ENCODE assay signal across 10 cellular contexts in the genomic region with DNA sequence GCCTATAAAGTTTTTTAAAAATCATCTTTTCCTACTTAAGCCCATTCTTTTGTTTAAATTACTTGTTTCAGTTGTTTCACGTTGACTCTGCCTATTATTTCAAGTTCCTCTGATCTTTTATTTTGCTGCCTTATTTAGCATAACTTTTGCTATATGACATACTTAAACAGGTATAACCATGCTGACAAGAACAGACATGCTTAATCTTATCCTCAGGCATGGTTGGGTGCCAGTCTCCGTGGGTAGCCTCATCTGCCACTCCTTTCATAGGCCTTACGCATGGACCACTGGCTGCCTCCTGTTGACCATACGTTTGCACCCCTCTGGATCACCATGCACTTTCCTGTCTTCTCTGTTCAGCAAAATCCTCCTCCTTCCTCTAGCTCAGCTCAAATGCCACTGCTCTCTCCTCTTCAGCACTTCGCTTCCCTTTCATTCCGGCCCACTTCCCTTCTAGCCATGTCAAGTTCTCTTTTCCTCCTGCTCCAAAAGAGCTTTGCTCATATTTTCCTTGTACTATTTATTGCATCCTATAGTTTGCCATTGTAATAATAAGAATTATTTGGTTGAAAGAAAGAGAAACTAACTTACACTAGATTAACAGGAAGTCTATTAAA. TPM values are rescaled to one million over a fixed set of nuclear protein-coding genes. Genes with fewer than 3 reads are reported as not detected.
DNase-seq lines count a peak whose midpoint lies in the region; ATAC-seq, FAIRE-seq and TF ChIP-seq lines count a peak whose summit lies in the region.
"Had no signal": no experiment of that assay in that cellular context is flagged by ENCODE, and none has a peak within 500 bp of the region (broad histone marks: within the 10 kb centered on the region; RNA-seq: fewer than 3 reads in every experiment).

No MANE protein-coding gene starts in this region.

- H3K36me3 ChIP-seq in BLaER1: no peaks in the 10 kb centered on the region
- H3K36me3 ChIP-seq in SJCRH30: no peaks in the 10 kb centered on the region
- H3K36me3 ChIP-seq in small intestine (ENCODE audit: control insufficient read depth in 2 of 2, insufficient read depth in 2 of 2, low read length in 2 of 2): no peaks in the 10 kb centered on the region

- peak overlapping the region; percentile 42 for H3K9ac ChIP-seq in BLaER1

- FAIRE-seq in small intestine (lab: Jason Lieb, UNC): no peak

- H3K4me3 ChIP-seq in BLaER1: no peak overlapping the region
- H3K4me3 ChIP-seq in GM12865 (ENCODE audit: low read depth, low read length): 0 out of 2 replicates have a peak overlapping the region, but pooled peaks have one; percentile 16
- H3K4me3 ChIP-seq in SJCRH30: no peak overlapping the region
- H3K4me3 ChIP-seq in small intestine (ENCODE audit: low read depth in 1 of 2, low read length in 2 of 2): no peak overlapping the region

- peak overlapping the region; percentile 67 for H3K4me2 ChIP-seq in BLaER1

- H3K9me3 ChIP-seq in BLaER1 (no peaks in the 10 kb centered on the region), SJCRH30 (replicated peaks) (no peaks in the 10 kb centered on the region), small intestine (ENCODE audit: control insufficient read depth, low read depth) (no peaks in the 10 kb centered on the region)

- peak; percentile 41 for ATAC-seq in foreskin keratinocyte

- H3K27ac ChIP-seq in BLaER1 (peak overlapping the region; percentile 80), VCaP (peak overlapping the region; percentile 5; the same call in 1 of the 2 replicates), foreskin keratinocyte (no peak overlapping the region), SJCRH30 (no peak overlapping the region), small intestine (ENCODE audit: low read depth in 1 of 2, low read length in 1 of 2) (peak overlapping the region in 1 of 2 donors; percentile 50)

- 67 to 89% (median 80%) methylated on average over 6 of the region's 6 CpGs for WGBS in small intestine, 3 donors

- DNase-seq in GM12865 (ENCODE audit: low read depth) (no peak), foreskin keratinocyte (peak; percentile 42 to 69), DMS79 treated with DMSO at 0.1 percent for 48 hours (lab: John Stamatoyannopoulos, UW) (no peak), AG08395 (ENCODE audit: low spot score) (no peak), SJCRH30 (no peak), small intestine (no peak)
- DNase-seq: COR-L47, NCI-H1930 had no signal

- no peak for TF ChIP-seq CTCF in GM12865 (IDR thresholded peaks at IDR 0.05; ENCODE audit: insufficient read depth, low read depth, low read length, missing control alignments)
- no peak for TF ChIP-seq CTCF in VCaP (conservative IDR thresholded peaks at IDR 0.05)
- no peak for TF ChIP-seq CTCF in foreskin keratinocyte (conservative IDR thresholded peaks at IDR 0.05)

- H3K4me1 ChIP-seq in BLaER1 (peaks cover 52% of the 10 kb centered on the region), foreskin keratinocyte (peaks cover 7% of the 10 kb centered on the region), SJCRH30 (peaks cover 9% of the 10 kb centered on the region), small intestine (ENCODE audit: control insufficient read depth in 2 of 2, insufficient read depth in 1 of 2, low read depth in 1 of 2, low read length in 1 of 2) (no peaks in the 10 kb centered on the region)

- H3K27me3 ChIP-seq in BLaER1: no peaks in the 10 kb centered on the region
- H3K27me3 ChIP-seq in foreskin keratinocyte: peaks cover 7% of the 10 kb centered on the region
- H3K27me3 ChIP-seq in SJCRH30: peaks cover 2% of the 10 kb centered on the region; the same call in 1 of the 2 replicates
- H3K27me3 ChIP-seq in small intestine (ENCODE audit: control insufficient read depth in 2 of 2, insufficient read depth in 2 of 2, low read length in 2 of 2): no peaks in the 10 kb centered on the region

- H4K20me1 ChIP-seq in BLaER1: no peaks in the 10 kb centered on the region

RNA-seq across cellular contexts. Expression of a gene that starts 10.0 kb away (rescaled TPM):
- total RNA-seq in foreskin keratinocyte: 1.4 and 4.5 TPM in 2 replicates
- polyA plus RNA-seq in foreskin keratinocyte: 1.6 and 4.5 TPM in 2 replicates
- 47.8 and 49.1 TPM in 2 replicates for total RNA-seq in SJCRH30 (2014; rRNA removed; shearing (Covaris generic))
- 1 to 10 TPM in 2 of 3 donors, under 1 TPM in 1; 0.67 to 5.9 (median 3.4) TPM for polyA plus RNA-seq in small intestine

RNA-seq across cellular contexts. Expression of a gene that starts 54.0 kb away (rescaled TPM):
- 10.9 and 11.4 TPM in 2 replicates for total RNA-seq in foreskin keratinocyte
- 9.5 and 9.8 TPM in 2 replicates for polyA plus RNA-seq in foreskin keratinocyte
- 40.5 and 43.2 TPM in 2 replicates for total RNA-seq in SJCRH30 (2014; rRNA removed; shearing (Covaris generic))
- polyA plus RNA-seq in small intestine: 1 to 10 TPM in 1 of 3 donors, under 1 TPM in 1, not detected in 1; 0.54 to 2.5 TPM

Comparison
In these comparisons a context has a peak if more than half of its experiments do, and no peak if none do; other contexts are left out.
1. H3K27ac ChIP-seq: peak in BLaER1 (single experiment) and VCaP (single experiment); none in foreskin keratinocyte (single experiment) and SJCRH30 (single experiment).
2. DNase-seq: peak in foreskin keratinocyte (2 of 2); none in GM12865 (single experiment), DMS79 treated with DMSO at 0.1 percent for 48 hours (single experiment), AG08395 (single experiment), SJCRH30 (0 of 2) and small intestine (single experiment).